Comparison of ENCODE assay signal across 8 cellular contexts in genomic region chr2:201452058-201452736, GRCh38. TPM values are rescaled to one million over a fixed set of nuclear protein-coding genes. Genes with fewer than 3 reads are reported as not detected.
DNase-seq lines count a peak whose midpoint lies in the region; ATAC-seq and TF ChIP-seq lines count a peak whose summit lies in the region.

No MANE protein-coding gene starts in this region.

- CTCF ChIA-PET in activated CD4-positive, alpha-beta memory T cell treated with anti-CD3 and anti-CD28 coated beads, Interleukin-2, amount 10 ng/mL, durations not matched to agents 7 days and 5 days (lab: Charles Lee), result interaction anchor here (1.0 to 2.2 kb wide), 11 partner anchors 11 to 329 kb away, joined by 3 to 11 read pairs (median 4); partner anchors contain the start of gene ALS2

- peak; percentile 68 for DNase-seq in D341Med (ENCODE audit: low spot score)
- no peak for DNase-seq in HFFc6
- DNase-seq in activated CD4-positive, alpha-beta memory T cell treated with anti-CD3 and anti-CD28 coated beads, Interleukin-2, amount 10 ng/mL, durations not matched to agents 7 days and 5 days, result no peak
- DNase-seq in heart right ventricle, result no peak
- no peak for DNase-seq in psoas muscle
- no peak for DNase-seq in GM13977 (ENCODE audit: low spot score)
- no peak for DNase-seq in NCI-H1105 treated with DMSO at 0.1 percent for 48 hours (lab: John Stamatoyannopoulos, UW)

- H3K27me3 ChIP-seq in heart right ventricle (no peaks in the 10 kb centered on the region), psoas muscle (ENCODE audit: insufficient read depth in 3 of 3, low read length in 2 of 3) (no peaks in the 10 kb centered on the region)

- WGBS in heart right ventricle, 2 donors, result 5 to 7% methylated on average over 42 to 45 of the region's 45 CpGs
- WGBS in psoas muscle, 3 donors, result 3 to 4% (median 4%) methylated on average over 37 to 45 of the region's 45 CpGs

- ATAC-seq in heart right ventricle (peak in 7 of 8 donors; percentile 1 to 66 (median 10)), psoas muscle (peak; percentile 44 to 63 (median 60)), GM21825 (IDR thresholded peaks at IDR 0.05; ENCODE audit: unreplicated experiment) (no peak)

- H3K9me3 Mint-ChIP-seq in HFFc6, result no peaks in the 10 kb centered on the region
- H3K9me3 Mint-ChIP-seq in activated CD4-positive, alpha-beta memory T cell treated with anti-CD3 and anti-CD28 coated beads, Interleukin-2, amount 10 ng/mL, durations not matched to agents 7 days and 5 days, result no peaks in the 10 kb centered on the region

- in situ Hi-C loops in GM13977 (cut with MboI; ENCODE audit: low pct_unique_long_range_greater_than_20kb, low sequenced_read_pairs, unreplicated experiment), result no loop called here

- TF ChIP-seq CTCF in HFFc6 (IDR thresholded peaks at IDR 0.05), result no peak; the same call in 1 of the 2 replicates
- peak in 1 of 9 donors; percentile 13 for TF ChIP-seq CTCF in heart right ventricle (IDR thresholded peaks at IDR 0.05)
- no peak for TF ChIP-seq CTCF in psoas muscle (IDR thresholded peaks at IDR 0.05)
- TF ChIP-seq CTCF in GM13977 (IDR thresholded peaks at IDR 0.05; ENCODE audit: extremely low read depth, insufficient read depth, missing control alignments), result no peak

- POLR2A ChIA-PET in activated CD4-positive, alpha-beta memory T cell treated with anti-CD3 and anti-CD28 coated beads, Interleukin-2, amount 10 ng/mL, durations not matched to agents 7 days and 5 days (lab: Charles Lee), result interaction anchor here (0.6 to 4.0 kb wide), 24 partner anchors 11 to 588 kb away, joined by 3 to 48 read pairs (median 5); partner anchors contain the start of genes ALS2, CASP8, CLK1 and NIF3L1

- H3K4me3 Mint-ChIP-seq in HFFc6, result peak overlapping the region; percentile 92
- peak overlapping the region; percentile 95 for H3K4me3 Mint-ChIP-seq in activated CD4-positive, alpha-beta memory T cell treated with anti-CD3 and anti-CD28 coated beads, Interleukin-2, amount 10 ng/mL, durations not matched to agents 7 days and 5 days

- H3K9me3 ChIP-seq in heart right ventricle, result no peaks in the 10 kb centered on the region
- no peaks in the 10 kb centered on the region for H3K9me3 ChIP-seq in psoas muscle

- H3K4me3 ChIP-seq in heart right ventricle, result peak overlapping the region; percentile 73 to 90 (median 84)
- H3K4me3 ChIP-seq in psoas muscle, result peak overlapping the region; percentile 98

- peak overlapping the region; percentile 75 for H3K27ac Mint-ChIP-seq in HFFc6
- peak overlapping the region; percentile 68 for H3K27ac Mint-ChIP-seq in activated CD4-positive, alpha-beta memory T cell treated with anti-CD3 and anti-CD28 coated beads, Interleukin-2, amount 10 ng/mL, durations not matched to agents 7 days and 5 days

- H3K36me3 ChIP-seq in heart right ventricle, result peaks cover 0 to 38% (median 0%) of the 10 kb centered on the region in 9 donors
- peaks cover 2 to 24% of the 10 kb centered on the region in 2 donors for H3K36me3 ChIP-seq in psoas muscle (ENCODE audit: insufficient read depth in 1 of 2, low read depth in 1 of 2)

- H3K27ac ChIP-seq in heart right ventricle (peak overlapping the region; percentile 90 to 95 (median 94)), psoas muscle (peak overlapping the region; percentile 94)

- intact Hi-C loops in heart right ventricle (cut with DNase I), result loop anchor here in 4 of 10 donors (5.0 to 10.0 kb wide), 3 partner anchors 40 to 217 kb away; no protein-coding TSS in a partner anchor
- intact Hi-C loops in psoas muscle (cut with DNase I), result loop anchor here in 1 of 2 donors (10.0 kb wide), 1 partner anchor 193 kb away; the partner anchor contains the start of gene TMEM237

- peaks cover 50% of the 10 kb centered on the region for H3K4me1 Mint-ChIP-seq in HFFc6 (ENCODE audit: low read depth)
- H3K4me1 Mint-ChIP-seq in activated CD4-positive, alpha-beta memory T cell treated with anti-CD3 and anti-CD28 coated beads, Interleukin-2, amount 10 ng/mL, durations not matched to agents 7 days and 5 days, result peaks cover 45% of the 10 kb centered on the region

- no peaks in the 10 kb centered on the region; the same call in 1 of the 2 replicates for H3K27me3 Mint-ChIP-seq in HFFc6 (ENCODE audit: insufficient read depth)
- H3K27me3 Mint-ChIP-seq in activated CD4-positive, alpha-beta memory T cell treated with anti-CD3 and anti-CD28 coated beads, Interleukin-2, amount 10 ng/mL, durations not matched to agents 7 days and 5 days, result no peaks in the 10 kb centered on the region

- peaks cover 18% of the 10 kb centered on the region for H3K36me3 Mint-ChIP-seq in HFFc6 (ENCODE audit: low read depth)
- H3K36me3 Mint-ChIP-seq in activated CD4-positive, alpha-beta memory T cell treated with anti-CD3 and anti-CD28 coated beads, Interleukin-2, amount 10 ng/mL, durations not matched to agents 7 days and 5 days (ENCODE audit: low read depth), result peaks cover 21% of the 10 kb centered on the region

- H3K4me1 ChIP-seq in heart right ventricle (peaks cover 0 to 53% (median 45%) of the 10 kb centered on the region in 9 donors), psoas muscle (peaks cover 35% of the 10 kb centered on the region)

RNA-seq across cellular contexts. Expression of gene STRADB, which starts 0.7 kb away (rescaled TPM):
- total RNA-seq in HFFc6 (2021; fragmentation: NEBNext Ultra II Directional; extraction: Animal tissue kit (Norgen Biotek cat#: 25700)), result 10 to 100 TPM; 37.7 to 51.0 (median 43.5) TPM
- total RNA-seq in activated CD4-positive, alpha-beta memory T cell treated with anti-CD3 and anti-CD28 coated beads, Interleukin-2, amount 10 ng/mL, durations not matched to agents 7 days and 5 days, result 10 to 100 TPM; 18.9 to 19.2 TPM
- 10 to 100 TPM; 43.1 to 77.6 (median 58.6) TPM for total RNA-seq in heart right ventricle
- 10 to 100 TPM; 20.3 to 53.0 TPM for polyA plus RNA-seq in heart right ventricle
- 10 to 100 TPM; 55.9 to 87.3 (median 81.2) TPM for total RNA-seq in psoas muscle
- 100 to 1,000 TPM in 1 of 3 donors, 10 to 100 TPM in 2; 48.5 to 175 (median 69.9) TPM for polyA plus RNA-seq in psoas muscle

RNA-seq across cellular contexts. Expression of gene TRAK2, which starts 0.9 kb away (rescaled TPM):
- total RNA-seq in HFFc6 (2021; fragmentation: NEBNext Ultra II Directional; extraction: Animal tissue kit (Norgen Biotek cat#: 25700)), result 10 to 100 TPM; 43.2 to 55.8 (median 54.0) TPM
- total RNA-seq in activated CD4-positive, alpha-beta memory T cell treated with anti-CD3 and anti-CD28 coated beads, Interleukin-2, amount 10 ng/mL, durations not matched to agents 7 days and 5 days, result 10 to 100 TPM; 47.3 to 49.3 TPM
- 100 to 1,000 TPM; 124 to 190 (median 169) TPM for total RNA-seq in heart right ventricle
- 10 to 100 TPM; 16.6 to 49.5 TPM for polyA plus RNA-seq in heart right ventricle
- 10 to 100 TPM; 17.6 to 53.0 (median 36.5) TPM for total RNA-seq in psoas muscle
- polyA plus RNA-seq in psoas muscle, result 10 to 100 TPM in 2 of 3 donors, 1 to 10 TPM in 1; 9.8 to 23.4 (median 21.1) TPM
